Comparison of ENCODE assay signal across 17 cellular contexts in the genomic region with DNA sequence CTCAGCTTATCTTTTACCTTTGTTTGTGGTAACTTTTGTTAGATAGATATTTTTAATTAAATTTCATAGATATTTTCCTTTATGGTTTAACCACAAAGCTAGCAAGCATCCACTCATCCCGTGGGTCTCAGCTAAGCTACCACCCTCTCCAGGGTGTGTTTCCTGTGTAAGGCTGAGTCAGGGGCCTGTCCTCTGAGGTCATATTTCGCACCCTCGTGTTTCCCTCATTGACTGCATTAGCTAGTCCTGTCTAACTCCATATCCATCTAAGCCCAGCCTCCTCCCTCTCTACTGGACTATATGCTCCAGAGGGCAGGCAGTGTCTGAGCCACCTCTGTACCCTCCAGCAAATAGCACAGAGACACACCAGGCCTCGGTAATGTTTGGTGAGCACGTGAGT. TPM values are rescaled to one million over a fixed set of nuclear protein-coding genes. Genes with fewer than 3 reads are reported as not detected.
DNase-seq lines count a peak whose midpoint lies in the region; ATAC-seq, FAIRE-seq and TF ChIP-seq lines count a peak whose summit lies in the region.
"Had no signal": no experiment of that assay in that cellular context is flagged by ENCODE, and none has a peak within 500 bp of the region (broad histone marks: within the 10 kb centered on the region; RNA-seq: fewer than 3 reads in every experiment).

No MANE protein-coding gene starts in this region.

- DNase-seq in activated CD4-positive, alpha-beta T cell treated with anti-CD3 and anti-CD28 coated beads, Interleukin-2, amount 10 ng/mL, durations not matched to agents 7 days and 5 days, result no peak
- no peak for DNase-seq in activated CD4-positive, alpha-beta T cell treated with anti-CD3 and anti-CD28 coated beads for 4 hours
- DNase-seq in NCI-H460 (ENCODE audit: extremely low read depth, low read depth), result peak; percentile 26
- DNase-seq in brain microvascular endothelial cell, result peak; percentile 78
- no peak for DNase-seq in natural killer cell
- DNase-seq in T1000 (lab: John Stamatoyannopoulos, UW), result no peak
- DNase-seq in urothelium cell line (ENCODE audit: low spot score), result no peak
- no peak for DNase-seq in dedifferentiated amniotic fluid mesenchymal stem cell (ENCODE audit: extremely low spot score)
- DNase-seq: ACHN, NCI-H1436 treated with DMSO at 0.1 percent for 48 hours, NCI-H748 treated with DMSO at 0.1 percent for 48 hours, WERI-Rb-1 had no signal

- ATAC-seq in natural killer cell, result peak; percentile 63 to 80 (median 76)

- H3K27me3 Mint-ChIP-seq in activated CD4-positive, alpha-beta T cell treated with anti-CD3 and anti-CD28 coated beads, Interleukin-2, amount 10 ng/mL, durations not matched to agents 7 days and 5 days, result no peaks in the 10 kb centered on the region
- no peaks in the 10 kb centered on the region for H3K27me3 Mint-ChIP-seq in natural killer cell (ENCODE audit: low read depth in 2 of 2)
- H3K27me3 Mint-ChIP-seq: IgD-negative memory B cell, progenitor cell of endocrine pancreas had no signal

- peaks cover 17% of the 10 kb centered on the region for H3K4me1 Mint-ChIP-seq in activated CD4-positive, alpha-beta T cell treated with anti-CD3 and anti-CD28 coated beads, Interleukin-2, amount 10 ng/mL, durations not matched to agents 7 days and 5 days
- H3K4me1 Mint-ChIP-seq in natural killer cell, result peaks cover 9% of the 10 kb centered on the region in 2 donors
- H3K4me1 Mint-ChIP-seq: IgD-negative memory B cell had no signal

- peak overlapping the region; percentile 70 for H3K27ac ChIP-seq in brain microvascular endothelial cell
- H3K27ac ChIP-seq: esophagus muscularis mucosa, WERI-Rb-1 had no signal

- no peak for FAIRE-seq in urothelium cell line (lab: Jason Lieb, UNC)
- FAIRE-seq: D721Med had no signal

- in situ Hi-C loops in brain microvascular endothelial cell (cut with HindIII; ENCODE audit: low pct_ligation_motif_present, low sequenced_read_pairs), result no loop called here

- H3K9me3 Mint-ChIP-seq in activated CD4-positive, alpha-beta T cell treated with anti-CD3 and anti-CD28 coated beads, Interleukin-2, amount 10 ng/mL, durations not matched to agents 7 days and 5 days, result no peaks in the 10 kb centered on the region
- no peaks in the 10 kb centered on the region for H3K9me3 Mint-ChIP-seq in natural killer cell
- H3K9me3 Mint-ChIP-seq: IgD-negative memory B cell, immature natural killer cell had no signal

- POLR2A ChIA-PET in activated CD4-positive, alpha-beta T cell treated with anti-CD3 and anti-CD28 coated beads, Interleukin-2, amount 10 ng/mL, durations not matched to agents 7 days and 5 days (lab: Charles Lee), result no interaction called here

- peaks cover 20% of the 10 kb centered on the region for H3K36me3 Mint-ChIP-seq in activated CD4-positive, alpha-beta T cell treated with anti-CD3 and anti-CD28 coated beads, Interleukin-2, amount 10 ng/mL, durations not matched to agents 7 days and 5 days (ENCODE audit: low read depth)
- H3K36me3 Mint-ChIP-seq in natural killer cell, result peaks cover 16% of the 10 kb centered on the region
- H3K36me3 Mint-ChIP-seq: IgD-negative memory B cell had no signal

- H3K4me3 ChIP-seq in brain microvascular endothelial cell (ENCODE audit: low read depth, low read length), result no peak overlapping the region
- H3K4me3 ChIP-seq: esophagus muscularis mucosa had no signal

- no peak overlapping the region for H3K4me3 Mint-ChIP-seq in activated CD4-positive, alpha-beta T cell treated with anti-CD3 and anti-CD28 coated beads, Interleukin-2, amount 10 ng/mL, durations not matched to agents 7 days and 5 days
- no peak overlapping the region for H3K4me3 Mint-ChIP-seq in natural killer cell
- H3K4me3 Mint-ChIP-seq: IgD-negative memory B cell had no signal

- H3K27me3 ChIP-seq in brain microvascular endothelial cell (replicated peaks), result no peaks in the 10 kb centered on the region
- H3K27me3 ChIP-seq: esophagus muscularis mucosa had no signal

- H3K27ac Mint-ChIP-seq in activated CD4-positive, alpha-beta T cell treated with anti-CD3 and anti-CD28 coated beads, Interleukin-2, amount 10 ng/mL, durations not matched to agents 7 days and 5 days, result peak overlapping the region; percentile 61
- peak overlapping the region; percentile 35 to 39 for H3K27ac Mint-ChIP-seq in natural killer cell
- H3K27ac Mint-ChIP-seq: IgD-negative memory B cell, progenitor cell of endocrine pancreas had no signal

- TF ChIP-seq CTCF in brain microvascular endothelial cell (IDR thresholded peaks at IDR 0.05; ENCODE audit: low read depth, low read length, missing control alignments) (no peak), natural killer cell (IDR thresholded peaks at IDR 0.05) (no peak)

- CTCF ChIA-PET in activated CD4-positive, alpha-beta T cell treated with anti-CD3 and anti-CD28 coated beads, Interleukin-2, amount 10 ng/mL, durations not matched to agents 7 days and 5 days (lab: Charles Lee), result interaction anchor here (0.9 to 2.0 kb wide), 3 partner anchors 9 to 309 kb away, joined by 3 to 7 read pairs (median 4); no protein-coding TSS in a partner anchor

- H3K36me3 ChIP-seq in brain microvascular endothelial cell (replicated peaks), result peaks cover 11% of the 10 kb centered on the region

- intact Hi-C loops in natural killer cell (cut with micrococcal nuclease), result no loop called here

RNA-seq across cellular contexts. Expression of gene XRRA1, which starts 16.7 kb away (rescaled TPM):
- 10 to 100 TPM in 1 of 2 experiments, 1 to 10 TPM in 1; 7.1 to 10.7 TPM for total RNA-seq in activated CD4-positive, alpha-beta T cell treated with anti-CD3 and anti-CD28 coated beads, Interleukin-2, amount 10 ng/mL, durations not matched to agents 7 days and 5 days
- total RNA-seq in NCI-H460 (2014; rRNA removed; shearing (Covaris generic)), result 22.3 and 25.1 TPM in 2 replicates
- 12.9 and 31.3 TPM in 2 replicates for polyA plus RNA-seq in NCI-H460 (2014; cell fraction: nucleus; rRNA removed)
- total RNA-seq in natural killer cell, result 10 to 100 TPM; 12.7 to 14.3 (median 14.3) TPM

RNA-seq across cellular contexts. Expression of gene SPCS2, which starts 16.9 kb away (rescaled TPM):
- 100 to 1,000 TPM; 170 to 186 TPM for total RNA-seq in activated CD4-positive, alpha-beta T cell treated with anti-CD3 and anti-CD28 coated beads, Interleukin-2, amount 10 ng/mL, durations not matched to agents 7 days and 5 days
- total RNA-seq in NCI-H460 (2014; rRNA removed; shearing (Covaris generic)), result 54.0 and 81.9 TPM in 2 replicates
- 13.5 and 16.2 TPM in 2 replicates for polyA plus RNA-seq in NCI-H460 (2014; cell fraction: nucleus; rRNA removed)
- total RNA-seq in natural killer cell, result 100 to 1,000 TPM in 2 of 3 donors, 10 to 100 TPM in 1; 76.9 to 117 (median 106) TPM

RNA-seq across cellular contexts. Expression of gene NEU3, which starts 56.6 kb away (rescaled TPM):
- 10 to 100 TPM; 10.9 to 12.5 TPM for total RNA-seq in activated CD4-positive, alpha-beta T cell treated with anti-CD3 and anti-CD28 coated beads, Interleukin-2, amount 10 ng/mL, durations not matched to agents 7 days and 5 days
- 7.5 and 7.7 TPM in 2 replicates for total RNA-seq in NCI-H460 (2014; rRNA removed; shearing (Covaris generic))
- 16.7 and 35.6 TPM in 2 replicates for polyA plus RNA-seq in NCI-H460 (2014; cell fraction: nucleus; rRNA removed)
- total RNA-seq in natural killer cell, result 10 to 100 TPM; 16.9 to 24.3 (median 17.5) TPM

Comparison
In these comparisons a context has a peak if more than half of its experiments do, and no peak if none do; other contexts are left out.
1. DNase-seq: peak in NCI-H460 (single experiment) and brain microvascular endothelial cell (single experiment); none in activated CD4-positive, alpha-beta T cell treated with anti-CD3 and anti-CD28 coated beads, Interleukin-2, amount 10 ng/mL, durations not matched to agents 7 days and 5 days (single experiment), activated CD4-positive, alpha-beta T cell treated with anti-CD3 and anti-CD28 coated beads for 4 hours (0 of 2), natural killer cell (single experiment), T1000 (single experiment), urothelium cell line (single experiment) and dedifferentiated amniotic fluid mesenchymal stem cell (single experiment).